Comparison of ENCODE assay signal across 11 cellular contexts in genomic region chr2:222864296-222864695, GRCh38. TPM values are rescaled to one million over a fixed set of nuclear protein-coding genes. Genes with fewer than 3 reads are reported as not detected.
DNase-seq lines count a peak whose midpoint lies in the region; ATAC-seq, FAIRE-seq and TF ChIP-seq lines count a peak whose summit lies in the region.
"Had no signal": no experiment of that assay in that cellular context is flagged by ENCODE, and none has a peak within 500 bp of the region (broad histone marks: within the 10 kb centered on the region; RNA-seq: fewer than 3 reads in every experiment).

No MANE protein-coding gene starts in this region.

- H3K27ac ChIP-seq in WERI-Rb-1: no peak overlapping the region

- intact Hi-C loops in posterior vena cava (cut with DNase I): no loop called here

- no peaks in the 10 kb centered on the region for H3K27me3 ChIP-seq in WERI-Rb-1 (ENCODE audit: insufficient read depth, low read depth, severe bottlenecking)

- no peak for ATAC-seq in HG03039 (IDR thresholded peaks at IDR 0.05; ENCODE audit: unreplicated experiment)

- TF ChIP-seq CTCF in astrocyte of the cerebellum (IDR thresholded peaks at IDR 0.05; ENCODE audit: low read depth, low read length, missing control alignments) (no peak), WERI-Rb-1 (IDR thresholded peaks at IDR 0.05; ENCODE audit: low read depth, low read length) (no peak)

- peak; percentile 44 for FAIRE-seq in HTR-8/SVneo (lab: Jason Lieb, UNC)
- FAIRE-seq: D721Med had no signal

- in situ Hi-C loops in astrocyte of the cerebellum (cut with HindIII; ENCODE audit: low sequenced_read_pairs): no loop called here

- H3K4me3 ChIP-seq in astrocyte of the cerebellum (ENCODE audit: low read depth, low read length) (peak overlapping the region; percentile 5), WERI-Rb-1 (ENCODE audit: low read depth, low read length) (no peak overlapping the region)

- peaks cover 3% of the 10 kb centered on the region; the same call in 1 of the 2 replicates for H3K36me3 ChIP-seq in WERI-Rb-1

- DNase-seq in AG20443 (ENCODE audit: low spot score): peak; percentile 54
- DNase-seq in HTR-8/SVneo (ENCODE audit: insufficient read length, low spot score): no peak
- DNase-seq in astrocyte of the cerebellum (ENCODE audit: low read depth): no peak
- DNase-seq in kidney tubule cell (ENCODE audit: low spot score): peak; percentile 52
- no peak for DNase-seq in posterior vena cava (ENCODE audit: low spot score)
- DNase-seq in DMS153 treated with DMSO at 0.1 percent for 48 hours (lab: John Stamatoyannopoulos, UW; ENCODE audit: unreplicated experiment): no peak
- no peak for DNase-seq in WERI-Rb-1
- DNase-seq: NCI-H1092 treated with DMSO at 0.1 percent for 48 hours, SHP77 treated with DMSO at 0.1 percent for 48 hours had no signal

- H3K9me3 ChIP-seq in WERI-Rb-1 (ENCODE audit: severe bottlenecking): no peaks in the 10 kb centered on the region

RNA-seq across cellular contexts. Expression of gene ACSL3, which starts 3.5 kb away (rescaled TPM):
- 10 to 100 TPM; 52.2 to 54.6 TPM for total RNA-seq in posterior vena cava

Comparison
In these comparisons a context has a peak if more than half of its experiments do, and no peak if none do; other contexts are left out.
1. DNase-seq: peak in AG20443 (single experiment) and kidney tubule cell (single experiment); none in HTR-8/SVneo (single experiment), astrocyte of the cerebellum (single experiment), posterior vena cava (single experiment), DMS153 treated with DMSO at 0.1 percent for 48 hours (single experiment) and WERI-Rb-1 (single experiment).